ENCODE assay signal across 8 cellular contexts in the genomic region with DNA sequence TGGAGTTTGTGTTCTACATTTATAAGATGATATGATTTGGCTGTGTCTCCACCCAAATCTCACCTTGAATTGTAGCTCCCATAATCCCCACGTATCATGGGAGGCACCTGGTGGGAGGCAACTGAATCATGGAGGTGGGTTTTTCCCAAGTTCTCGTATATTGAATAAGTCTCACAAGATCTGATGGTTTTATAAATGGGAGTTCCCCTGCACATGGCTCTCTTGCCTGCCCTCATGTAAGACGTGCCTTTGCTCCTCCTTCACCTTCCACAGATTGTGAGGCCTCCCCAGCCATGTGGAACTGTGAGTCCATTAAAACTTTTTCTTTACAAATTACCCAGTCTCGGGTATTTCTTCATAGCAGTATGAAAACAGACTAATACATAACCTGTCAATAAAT.
DNase-seq lines count a peak whose midpoint lies in the region; ATAC-seq and TF ChIP-seq lines count a peak whose summit lies in the region.
"Not testable (repeated sequence)": the region's sequence is repeated elsewhere in the genome, so short reads cannot be mapped to it uniquely, and the experiment has no call there.

No MANE protein-coding gene starts in this region.

- H3K9me3 ChIP-seq in esophagus squamous epithelium, testis: not testable (repeated sequence)

- not testable (repeated sequence) for H3K36me3 ChIP-seq in esophagus squamous epithelium; testis (ENCODE audit: low read depth, missing control alignments)

- H3K36me3 Mint-ChIP-seq in activated T-helper 1 cell treated with anti-CD3 and anti-CD28 coated beads, Interleukin-12 subunit alpha, Interleukin-12 subunit beta, Interleukin-2, Interleukin-4 antibody, amounts not matched to agents 30 ng/mL and 10 ng/mL and 1 ng/mL, durations not matched to agents 14 hours and 24 hours and 36 hours (ENCODE audit: low read depth), result peaks cover 51% of the 10 kb centered on the region
- H3K36me3 Mint-ChIP-seq in naive thymus-derived CD8-positive, alpha-beta T cell, result peaks cover 6 to 34% (median 29%) of the 10 kb centered on the region in 3 donors

- H3K4me3 ChIP-seq in esophagus squamous epithelium, result not testable (repeated sequence)
- H3K4me3 ChIP-seq in testis, result peak overlapping the region in 1 of 2 donors; percentile 24

- peak; percentile 6 to 15 for ATAC-seq in activated CD4-positive, CD25-positive, alpha-beta regulatory T cell treated with anti-CD3 and anti-CD28 coated beads, Interleukin-2, amount 50 U/mL, for 24 hours
- ATAC-seq in naive thymus-derived CD8-positive, alpha-beta T cell, result not testable (repeated sequence)

- POLR2A ChIA-PET in naive thymus-derived CD8-positive, alpha-beta T cell (lab: Charles Lee), result interaction anchor here (1.6 kb wide), 1 partner anchor 39 kb away, joined by 4 read pairs; no protein-coding TSS in a partner anchor

- peaks cover 17% of the 10 kb centered on the region for H3K9me3 Mint-ChIP-seq in activated T-helper 1 cell treated with anti-CD3 and anti-CD28 coated beads, Interleukin-12 subunit alpha, Interleukin-12 subunit beta, Interleukin-2, Interleukin-4 antibody, amounts not matched to agents 30 ng/mL and 10 ng/mL and 1 ng/mL, durations not matched to agents 14 hours and 24 hours and 36 hours
- H3K9me3 Mint-ChIP-seq in naive thymus-derived CD8-positive, alpha-beta T cell, result not testable (repeated sequence)

- peak overlapping the region; percentile 25 for H3K27ac ChIP-seq in angular gyrus (ENCODE audit: low read depth, low read length)
- H3K27ac ChIP-seq in esophagus squamous epithelium, result peak overlapping the region in 3 of 4 donors; percentile 33 to 84 (median 53)
- H3K27ac ChIP-seq in testis, result peak overlapping the region; percentile 83 to 89

- H3K4me1 Mint-ChIP-seq in activated T-helper 1 cell treated with anti-CD3 and anti-CD28 coated beads, Interleukin-12 subunit alpha, Interleukin-12 subunit beta, Interleukin-2, Interleukin-4 antibody, amounts not matched to agents 30 ng/mL and 10 ng/mL and 1 ng/mL, durations not matched to agents 14 hours and 24 hours and 36 hours (ENCODE audit: low read depth), result peaks cover 75% of the 10 kb centered on the region
- peaks cover 42 to 82% (median 69%) of the 10 kb centered on the region in 4 donors for H3K4me1 Mint-ChIP-seq in naive thymus-derived CD8-positive, alpha-beta T cell

- peak overlapping the region; percentile 17 for H3K4me3 Mint-ChIP-seq in activated T-helper 1 cell treated with anti-CD3 and anti-CD28 coated beads, Interleukin-12 subunit alpha, Interleukin-12 subunit beta, Interleukin-2, Interleukin-4 antibody, amounts not matched to agents 30 ng/mL and 10 ng/mL and 1 ng/mL, durations not matched to agents 14 hours and 24 hours and 36 hours
- H3K4me3 Mint-ChIP-seq in naive thymus-derived CD8-positive, alpha-beta T cell, result peak overlapping the region in 3 of 10 donors; percentile 19 to 67 (median 26)

- intact Hi-C loops in activated T-helper 1 cell treated with anti-CD3 and anti-CD28 coated beads, Interleukin-12 subunit alpha, Interleukin-12 subunit beta, Interleukin-2, Interleukin-4 antibody, amounts not matched to agents 30 ng/mL and 10 ng/mL and 1 ng/mL, durations not matched to agents 14 hours and 24 hours and 36 hours (cut with micrococcal nuclease), result loop anchor here (1.0 to 2.0 kb wide), 3 partner anchors 19 to 75 kb away; no protein-coding TSS in a partner anchor
- intact Hi-C loops in esophagus squamous epithelium (cut with DNase I); testis (cut with DNase I; ENCODE audit: low total_unique reads): not testable (repeated sequence)

- WGBS in esophagus squamous epithelium, 2 donors, result 82 to 90% methylated on average over 4 of the region's 4 CpGs
- 65 to 69% methylated on average over 4 of the region's 4 CpGs for WGBS in testis, 2 donors

- peak; percentile 63 for DNase-seq in CD1c-positive myeloid dendritic cell (ENCODE audit: extremely low spot score)
- DNase-seq in activated T-helper 1 cell treated with anti-CD3 and anti-CD28 coated beads, Interleukin-12 subunit alpha, Interleukin-12 subunit beta, Interleukin-2, Interleukin-4 antibody, amounts not matched to agents 30 ng/mL and 10 ng/mL and 1 ng/mL, durations not matched to agents 14 hours and 24 hours and 36 hours (ENCODE audit: low spot score); esophagus squamous epithelium (lab: John Stamatoyannopoulos, UW); naive thymus-derived CD8-positive, alpha-beta T cell; testis: not testable (repeated sequence)
- DNase-seq in stimulated activated CD4-positive, alpha-beta T cell treated with anti-CD3 and anti-CD28 coated beads, Interleukin-4, amount 100 ng/mL, for 1 hour, result peak; percentile 18

- H3K27me3 ChIP-seq in esophagus squamous epithelium, testis: not testable (repeated sequence)

- not testable (repeated sequence) for TF ChIP-seq CTCF in esophagus squamous epithelium (IDR thresholded peaks at IDR 0.05); testis (IDR thresholded peaks at IDR 0.05)

- H3K4me1 ChIP-seq in esophagus squamous epithelium, result peaks cover 15 to 36% (median 15%) of the 10 kb centered on the region in 3 donors
- H3K4me1 ChIP-seq in testis, result peaks cover 42% of the 10 kb centered on the region

- peak overlapping the region; percentile 89 for H3K27ac Mint-ChIP-seq in activated T-helper 1 cell treated with anti-CD3 and anti-CD28 coated beads, Interleukin-12 subunit alpha, Interleukin-12 subunit beta, Interleukin-2, Interleukin-4 antibody, amounts not matched to agents 30 ng/mL and 10 ng/mL and 1 ng/mL, durations not matched to agents 14 hours and 24 hours and 36 hours
- H3K27ac Mint-ChIP-seq in naive thymus-derived CD8-positive, alpha-beta T cell, result peak overlapping the region in 9 of 10 donors; percentile 50 to 98 (median 80)

- not testable (repeated sequence) for TF ChIP-seq POLR2A in esophagus squamous epithelium (IDR thresholded peaks at IDR 0.05); testis (IDR thresholded peaks at IDR 0.05)

- H3K27me3 Mint-ChIP-seq in activated T-helper 1 cell treated with anti-CD3 and anti-CD28 coated beads, Interleukin-12 subunit alpha, Interleukin-12 subunit beta, Interleukin-2, Interleukin-4 antibody, amounts not matched to agents 30 ng/mL and 10 ng/mL and 1 ng/mL, durations not matched to agents 14 hours and 24 hours and 36 hours (ENCODE audit: insufficient read depth); naive thymus-derived CD8-positive, alpha-beta T cell: not testable (repeated sequence)

Comparison
In these comparisons a context has a peak if more than half of its experiments do, and no peak if none do; other contexts are left out.
1. H3K27ac ChIP-seq: peak in every context shown above with its lines; median percentile 86 in testis; 53 in esophagus squamous epithelium; 25 in angular gyrus.